ENCODE assay signal across 21 cellular contexts in genomic region chr2:26900831-26901321, GRCh38. TPM values are rescaled to one million over a fixed set of nuclear protein-coding genes. Genes with fewer than 3 reads are reported as not detected.
DNase-seq lines count a peak whose midpoint lies in the region; ATAC-seq and TF ChIP-seq lines count a peak whose summit lies in the region.
"Had no signal": no experiment of that assay in that cellular context is flagged by ENCODE, and none has a peak within 500 bp of the region (broad histone marks: within the 10 kb centered on the region; RNA-seq: fewer than 3 reads in every experiment).

No MANE protein-coding gene starts in this region.

- no peaks in the 10 kb centered on the region for H3K36me3 Mint-ChIP-seq in GM23338 (ENCODE audit: low read depth)

- peaks cover 24% of the 10 kb centered on the region for H3K4me1 Mint-ChIP-seq in GM23338
- H3K4me1 Mint-ChIP-seq: activated CD4-positive, alpha-beta T cell treated with anti-CD3 and anti-CD28 coated beads, Interleukin-2, amount 10 ng/mL, durations not matched to agents 24 days and 14 days; central memory CD8-positive, alpha-beta T cell had no signal

- H3K4me3 ChIP-seq in GM23338 (0 out of 2 replicates have a peak overlapping the region, but pooled peaks have one; percentile 41), ectodermal cell (ENCODE audit: insufficient read depth, low read depth, low read length) (no peak overlapping the region)
- H3K4me3 ChIP-seq: adrenal gland, hepatocyte, skin epidermis had no signal

- H3K27me3 Mint-ChIP-seq in GM23338 (ENCODE audit: insufficient read depth, low read depth, poor library complexity), result peaks cover 7% of the 10 kb centered on the region

- H2AFZ ChIP-seq in GM23338, result no peak overlapping the region
- H2AFZ ChIP-seq: hepatocyte, parathyroid adenoma had no signal

- H3K9me3 ChIP-seq in ectodermal cell (ENCODE audit: control insufficient read depth, low read length), result no peaks in the 10 kb centered on the region
- H3K9me3 ChIP-seq: adrenal gland had no signal

- no peak for TF ChIP-seq CTCF in GM23338 (conservative IDR thresholded peaks at IDR 0.05; ENCODE audit: low read depth in 2 of 2)

- peak overlapping the region; percentile 72 for H3K4me2 ChIP-seq in GM23338
- H3K4me2 ChIP-seq: hepatocyte had no signal

- H3K4me1 ChIP-seq in GM23338 (ENCODE audit: insufficient read depth) (peaks cover 18% of the 10 kb centered on the region), ectodermal cell (ENCODE audit: control insufficient read depth, insufficient read depth, low read length) (peaks cover 25% of the 10 kb centered on the region)
- H3K4me1 ChIP-seq: adrenal gland, Caco-2, parathyroid adenoma had no signal

- no peaks in the 10 kb centered on the region for H3K9me3 Mint-ChIP-seq in GM23338
- H3K9me3 Mint-ChIP-seq: activated CD4-positive, alpha-beta T cell treated with anti-CD3 and anti-CD28 coated beads, Interleukin-2, amount 10 ng/mL, durations not matched to agents 24 days and 14 days; central memory CD8-positive, alpha-beta T cell had no signal

- H3K36me3 ChIP-seq in GM23338 (ENCODE audit: insufficient read depth) (no peaks in the 10 kb centered on the region), ectodermal cell (ENCODE audit: control insufficient read depth, insufficient read depth, low read length) (peaks cover 33% of the 10 kb centered on the region)
- H3K36me3 ChIP-seq: adrenal gland had no signal

- 0 out of 2 replicates have a peak, but pooled peaks cover 4% of the 10 kb centered on the region for H3F3A ChIP-seq in GM23338 (replicated peaks; ENCODE audit: low read depth)

- H3K27ac ChIP-seq in GM23338 (ENCODE audit: low read depth) (no peak overlapping the region), ectodermal cell (ENCODE audit: insufficient read depth, low read depth, low read length, poor library complexity, severe bottlenecking) (peak overlapping the region; percentile 11)
- H3K27ac ChIP-seq: adrenal gland, hepatocyte, parathyroid adenoma, skin epidermis had no signal

- H3K27me3 ChIP-seq in GM23338 (ENCODE audit: insufficient read depth), result no peaks in the 10 kb centered on the region
- H3K27me3 ChIP-seq in ectodermal cell (ENCODE audit: control insufficient read depth, insufficient read depth, low read length, poor library complexity, severe bottlenecking), result no peaks in the 10 kb centered on the region
- H3K27me3 ChIP-seq: adrenal gland, hepatocyte had no signal

- no peaks in the 10 kb centered on the region for H3K79me2 ChIP-seq in GM23338 (replicated peaks; ENCODE audit: insufficient read depth)
- H3K79me2 ChIP-seq: hepatocyte, parathyroid adenoma had no signal

- DNase-seq in GM23338 (ENCODE audit: low spot score), result no peak
- DNase-seq in NCI-H2171 treated with DMSO at 0.1 percent for 48 hours (lab: John Stamatoyannopoulos, UW), result peak; percentile 94
- peak; percentile 68 for DNase-seq in retina
- DNase-seq in DMS114 treated with DMSO at 0.1 percent for 48 hours (lab: John Stamatoyannopoulos, UW; ENCODE audit: unreplicated experiment), result no peak
- DNase-seq in cerebellar cortex (ENCODE audit: low spot score), result no peak
- DNase-seq: activated CD4-positive, alpha-beta T cell treated with anti-CD3 and anti-CD28 coated beads, Interleukin-2, amount 10 ng/mL, durations not matched to agents 24 days and 14 days; activated gamma-delta T cell; Caco-2; islet precursor cell; mammary epithelial cell; NCI-H774; stimulated activated CD4-positive, alpha-beta T cell treated with anti-CD3 and anti-CD28 coated beads, Interleukin-2, amount 100 ng/mL, for 48 hours had no signal

- WGBS in ectodermal cell, 2 experiments, result 80 to 82% methylated on average over 8 of the region's 8 CpGs

- no peak overlapping the region for H3K27ac Mint-ChIP-seq in GM23338
- H3K27ac Mint-ChIP-seq: activated CD4-positive, alpha-beta T cell treated with anti-CD3 and anti-CD28 coated beads, Interleukin-2, amount 10 ng/mL, durations not matched to agents 24 days and 14 days had no signal

- H3K4me3 Mint-ChIP-seq in GM23338, result peak overlapping the region; percentile 49
- H3K4me3 Mint-ChIP-seq: activated CD4-positive, alpha-beta T cell treated with anti-CD3 and anti-CD28 coated beads, Interleukin-2, amount 10 ng/mL, durations not matched to agents 24 days and 14 days; central memory CD8-positive, alpha-beta T cell had no signal

- H3K9me2 ChIP-seq in GM23338 (ENCODE audit: insufficient read depth), result no peaks in the 10 kb centered on the region

- ATAC-seq in GM23338 (no peak), HG03378 (IDR thresholded peaks at IDR 0.05; ENCODE audit: unreplicated experiment) (no peak), HG02973 (IDR thresholded peaks at IDR 0.05; ENCODE audit: unreplicated experiment) (no peak)
- ATAC-seq: HCT116 had no signal

- H4K20me1 ChIP-seq in GM23338 (replicated peaks; ENCODE audit: insufficient read depth), result no peaks in the 10 kb centered on the region

TF ChIP-seq in GM23338, 12 proteins besides CTCF, POLR2A, EP300 and RAD21 (continues in another document):
- no peak for TF ChIP-seq REST (IDR thresholded peaks at IDR 0.05; ENCODE audit: unreplicated experiment)

RNA-seq across cellular contexts. Expression of gene DPYSL5, which starts 52.9 kb away (rescaled TPM):
- total RNA-seq in GM23338 (2014; rRNA removed; shearing (Covaris generic)), result 8.1 and 10.3 TPM in 2 replicates
- polyA plus RNA-seq in GM23338 (2016; fragmentation: Nextera tagmentation; extraction: Ambion mirVana), result 2.6 and 3.1 TPM in 2 replicates
- 140 TPM for polyA plus RNA-seq in ectodermal cell (2013, experiment 1 of 4)
- 172 TPM for polyA plus RNA-seq in ectodermal cell (2013, experiment 2 of 4)
- 102 TPM for polyA plus RNA-seq in ectodermal cell (2013, experiment 3 of 4)
- polyA plus RNA-seq in ectodermal cell (2013, experiment 4 of 4), result 109 TPM
- total RNA-seq: activated CD4-positive, alpha-beta T cell treated with anti-CD3 and anti-CD28 coated beads, Interleukin-2, amount 10 ng/mL, durations not matched to agents 24 days and 14 days; mammary epithelial cell had no signal
- polyA plus RNA-seq: mammary epithelial cell had no signal

Comparison
In these comparisons a context has a peak if more than half of its experiments do, and no peak if none do; other contexts are left out.
1. DNase-seq: peak in NCI-H2171 treated with DMSO at 0.1 percent for 48 hours (single experiment) and retina (single experiment); none in GM23338 (single experiment), DMS114 treated with DMSO at 0.1 percent for 48 hours (single experiment) and cerebellar cortex (single experiment).